21 cellular contexts compared by ENCODE assay signal in the genomic region with DNA sequence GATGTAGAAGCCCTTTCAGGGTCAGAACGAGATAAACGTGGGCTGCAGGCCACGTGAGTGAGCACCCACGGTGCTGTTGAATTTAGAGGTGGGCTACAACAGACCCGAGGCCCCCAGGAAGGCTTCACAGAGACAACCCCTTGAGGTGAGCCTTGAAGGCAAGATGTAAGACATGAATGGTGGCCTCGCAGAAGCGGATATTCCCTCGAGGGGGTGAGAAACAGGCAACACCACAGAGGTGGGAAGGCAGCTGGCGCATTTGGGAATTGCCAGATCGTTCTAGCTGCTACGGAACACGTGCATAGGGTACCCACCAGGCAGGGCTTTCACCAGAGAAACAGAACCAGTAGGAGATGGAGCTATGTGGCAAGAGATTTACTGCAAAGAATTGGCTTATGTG.
"Had no signal": no experiment of that assay in that cellular context is flagged by ENCODE, and none has a peak within 500 bp of the region (broad histone marks: within the 10 kb centered on the region; RNA-seq: fewer than 3 reads in every experiment).

No MANE protein-coding gene starts in this region.

- H3K9me3 ChIP-seq: MG63, SJSA1 had no signal

- DNase-seq: Karpas-422, KG1, MG63, NCI-H1092, NCI-H1105 treated with DMSO at 0.1 percent for 48 hours, NCI-H1417 treated with DMSO at 0.1 percent for 48 hours, NCI-H146, NCI-H1694 treated with DMSO at 0.1 percent for 48 hours, NCI-H1930, NCI-H2081, NCI-H2107, NCI-H226, NCI-H446, NCI-H510A, NCI-H524 treated with DMSO at 0.1 percent for 48 hours, Right ventricle myocardium superior, RPMI8226, SIG-M5 had no signal

- H3K27ac ChIP-seq: HL-60, SJSA1, SK-N-MC had no signal

- H3K27me3 ChIP-seq: MG63, SJSA1 had no signal

- H3K36me3 ChIP-seq: MG63, SJSA1 had no signal

- H3K4me3 ChIP-seq: MG63, SJSA1, SK-N-MC had no signal
